ENCODE assay signal across 8 cellular contexts in genomic region chr5:147509710-147510651, GRCh38. TPM values are rescaled to one million over a fixed set of nuclear protein-coding genes. Genes with fewer than 3 reads are reported as not detected.
A peak's percentile ranks its signal among the peaks of the same experiment; 100 is the strongest.
DNase-seq lines count a peak whose midpoint lies in the region; ATAC-seq and TF ChIP-seq lines count a peak whose summit lies in the region.

TSS of gene DPYSL3 (minus strand) at chr5:147510068. CDS start at chr5:147509858, 210 bp downstream.

- H3K36me3 ChIP-seq in MG63: peaks cover 10% of the 10 kb centered on the region
- H3K36me3 ChIP-seq in neuronal stem cell (replicated peaks in 1 of 2; ENCODE audit: control insufficient read depth in 2 of 2, insufficient read depth in 2 of 2, low read length in 2 of 2): peaks cover 0 to 19% of the 10 kb centered on the region in 2 donors
- H3K36me3 ChIP-seq in Karpas-422 (ENCODE audit: insufficient read depth, low read length): no peaks in the 10 kb centered on the region

- H3K27ac Mint-ChIP-seq in activated T-helper 2 cell treated with anti-CD3 and anti-CD28 coated beads, Interferon-gamma antibody, Interleukin-2, Interleukin-4, amounts not matched to agents 10 μg/mL and 5 μg/mL and 100 μg/mL, durations not matched to agents 14 hours and 24 hours and 36 hours: no peak within 1 kb of the TSS
- peak within 1 kb of the TSS; percentile 53 for H3K27ac Mint-ChIP-seq in glutamatergic neuron (ENCODE audit: unreplicated experiment)
- H3K27ac Mint-ChIP-seq in effector memory CD8-positive, alpha-beta T cell: no peak within 1 kb of the TSS

- H3K27me3 Mint-ChIP-seq in activated T-helper 2 cell treated with anti-CD3 and anti-CD28 coated beads, Interferon-gamma antibody, Interleukin-2, Interleukin-4, amounts not matched to agents 10 μg/mL and 5 μg/mL and 100 μg/mL, durations not matched to agents 14 hours and 24 hours and 36 hours (ENCODE audit: low read depth): peaks cover 31% of the 10 kb centered on the region
- peaks cover 10% of the 10 kb centered on the region for H3K27me3 Mint-ChIP-seq in glutamatergic neuron (ENCODE audit: unreplicated experiment)
- peaks cover 42 to 65% of the 10 kb centered on the region in 2 donors for H3K27me3 Mint-ChIP-seq in effector memory CD8-positive, alpha-beta T cell

- H3K4ac ChIP-seq in neuronal stem cell (ENCODE audit: low read length): peak within 1 kb of the TSS; percentile 87

- peak within 1 kb of the TSS; percentile 81 for H2AK5ac ChIP-seq in neuronal stem cell (ENCODE audit: low read depth, low read length)

- no peaks in the 10 kb centered on the region for H4K20me1 ChIP-seq in Karpas-422 (ENCODE audit: insufficient read depth, low read depth, low read length)

- H3K4me3 ChIP-seq in MG63: peak within 1 kb of the TSS; percentile 77
- H3K4me3 ChIP-seq in neuronal stem cell (ENCODE audit: low read length in 2 of 2): peak within 1 kb of the TSS; percentile 89 to 96
- H3K4me3 ChIP-seq in Karpas-422 (ENCODE audit: low read length): no peak within 1 kb of the TSS

- H3K9ac ChIP-seq in neuronal stem cell (ENCODE audit: low read depth, low read length, poor library complexity) (peak within 1 kb of the TSS; percentile 100), Karpas-422 (ENCODE audit: low read length) (no peak within 1 kb of the TSS)

- no peak for TF ChIP-seq CTCF in glutamatergic neuron (IDR thresholded peaks at IDR 0.05; ENCODE audit: partially characterized antibody, unreplicated experiment)

- intact Hi-C loops in activated T-helper 2 cell treated with anti-CD3 and anti-CD28 coated beads, Interferon-gamma antibody, Interleukin-2, Interleukin-4, amounts not matched to agents 10 μg/mL and 5 μg/mL and 100 μg/mL, durations not matched to agents 14 hours and 24 hours and 36 hours (cut with micrococcal nuclease): no loop called here

- H3K18ac ChIP-seq in neuronal stem cell (ENCODE audit: low read length): peak within 1 kb of the TSS; percentile 100

- no CpG with 5 or more reads among the region's 66 CpGs for WGBS in neuronal stem cell (ENCODE audit: extremely low coverage in 2 of 2, insufficient read length in 2 of 2, insufficient replicate concordance in 1 of 2), 2 donors

- no peaks in the 10 kb centered on the region for H3K36me3 Mint-ChIP-seq in activated T-helper 2 cell treated with anti-CD3 and anti-CD28 coated beads, Interferon-gamma antibody, Interleukin-2, Interleukin-4, amounts not matched to agents 10 μg/mL and 5 μg/mL and 100 μg/mL, durations not matched to agents 14 hours and 24 hours and 36 hours (ENCODE audit: low read depth)
- peaks cover 4% of the 10 kb centered on the region for H3K36me3 Mint-ChIP-seq in glutamatergic neuron (ENCODE audit: unreplicated experiment)
- H3K36me3 Mint-ChIP-seq in effector memory CD8-positive, alpha-beta T cell (ENCODE audit: insufficient read depth): no peaks in the 10 kb centered on the region

- no peak for ATAC-seq in effector memory CD8-positive, alpha-beta T cell (replicated peaks)

- H3K4me1 Mint-ChIP-seq in activated T-helper 2 cell treated with anti-CD3 and anti-CD28 coated beads, Interferon-gamma antibody, Interleukin-2, Interleukin-4, amounts not matched to agents 10 μg/mL and 5 μg/mL and 100 μg/mL, durations not matched to agents 14 hours and 24 hours and 36 hours (ENCODE audit: low read depth): peaks cover 1% of the 10 kb centered on the region
- peaks cover 3% of the 10 kb centered on the region for H3K4me1 Mint-ChIP-seq in glutamatergic neuron (ENCODE audit: low read depth, unreplicated experiment)
- H3K4me1 Mint-ChIP-seq in effector memory CD8-positive, alpha-beta T cell (ENCODE audit: low read depth in 2 of 2): peaks cover 0 to 6% of the 10 kb centered on the region in 2 donors

- peak; percentile 82 for DNase-seq in GM03348 (ENCODE audit: low spot score)
- peak; percentile 91 for DNase-seq in MG63
- DNase-seq in activated T-helper 2 cell treated with anti-CD3 and anti-CD28 coated beads, Interferon-gamma antibody, Interleukin-2, Interleukin-4, amounts not matched to agents 10 μg/mL and 5 μg/mL and 100 μg/mL, durations not matched to agents 14 hours and 24 hours and 36 hours (ENCODE audit: low spot score): no peak
- DNase-seq in glutamatergic neuron: peak; percentile 84
- peak; percentile 68 for DNase-seq in neuronal stem cell (ENCODE audit: low spot score)
- DNase-seq in Karpas-422: no peak
- DNase-seq in effector memory CD8-positive, alpha-beta T cell: no peak
- no peak for DNase-seq in stimulated activated CD4-positive, alpha-beta T cell treated with anti-CD3 and anti-CD28 coated beads, Interleukin-1b, Interleukin-23, amount 100 ng/mL, for 48 hours

- H3K27ac ChIP-seq in neuronal stem cell (replicated peaks; ENCODE audit: low read length) (peak within 1 kb of the TSS; percentile 65), Karpas-422 (ENCODE audit: low read length) (no peak within 1 kb of the TSS)

- H4K91ac ChIP-seq in neuronal stem cell (ENCODE audit: low read depth, low read length, poor library complexity): no peak within 1 kb of the TSS

- peaks cover 2% of the 10 kb centered on the region; the same call in 1 of the 2 replicates for H3K9me3 ChIP-seq in MG63
- H3K9me3 ChIP-seq in neuronal stem cell (replicated peaks in 1 of 2; ENCODE audit: control insufficient read depth in 2 of 2, insufficient read depth in 1 of 2, low read depth in 1 of 2, low read length in 2 of 2): peaks cover 0 to 6% of the 10 kb centered on the region in 2 donors
- no peaks in the 10 kb centered on the region for H3K9me3 ChIP-seq in Karpas-422 (ENCODE audit: low read length)

- H3K4me2 ChIP-seq in neuronal stem cell (ENCODE audit: insufficient read depth, low read length, poor library complexity, severe bottlenecking) (peak within 1 kb of the TSS; percentile 79), Karpas-422 (ENCODE audit: low read depth, low read length, poor library complexity, severe bottlenecking) (no peak within 1 kb of the TSS)

- H2BK5ac ChIP-seq in neuronal stem cell (ENCODE audit: low read length): peak within 1 kb of the TSS; percentile 98

- H3K14ac ChIP-seq in neuronal stem cell (ENCODE audit: low read length): peak within 1 kb of the TSS; percentile 100

- H2AFZ ChIP-seq in neuronal stem cell (ENCODE audit: low read length): peak within 1 kb of the TSS; percentile 95
- H2AFZ ChIP-seq in Karpas-422 (ENCODE audit: low read length): no peak within 1 kb of the TSS

- H3K4me1 ChIP-seq in neuronal stem cell (ENCODE audit: control insufficient read depth in 2 of 2, insufficient read depth in 1 of 2, low read depth in 1 of 2, low read length in 2 of 2): peaks cover 4 to 11% of the 10 kb centered on the region in 2 donors
- H3K4me1 ChIP-seq in Karpas-422 (ENCODE audit: low read length): no peaks in the 10 kb centered on the region

- peak within 1 kb of the TSS; percentile 80 for H3K23ac ChIP-seq in neuronal stem cell (ENCODE audit: low read depth, low read length, poor library complexity)

- H3K79me1 ChIP-seq in neuronal stem cell (ENCODE audit: low read depth, low read length): peaks cover 3% of the 10 kb centered on the region

- no peaks in the 10 kb centered on the region for H3K9me2 ChIP-seq in Karpas-422 (replicated peaks; ENCODE audit: insufficient read depth, low read length)

- peak within 1 kb of the TSS; percentile 23 for H3K4me3 Mint-ChIP-seq in activated T-helper 2 cell treated with anti-CD3 and anti-CD28 coated beads, Interferon-gamma antibody, Interleukin-2, Interleukin-4, amounts not matched to agents 10 μg/mL and 5 μg/mL and 100 μg/mL, durations not matched to agents 14 hours and 24 hours and 36 hours (ENCODE audit: low read depth)
- H3K4me3 Mint-ChIP-seq in glutamatergic neuron (ENCODE audit: unreplicated experiment): peak within 1 kb of the TSS; percentile 97
- peak within 1 kb of the TSS in 1 of 2 donors; percentile 4 for H3K4me3 Mint-ChIP-seq in effector memory CD8-positive, alpha-beta T cell

- H3K9me3 Mint-ChIP-seq in activated T-helper 2 cell treated with anti-CD3 and anti-CD28 coated beads, Interferon-gamma antibody, Interleukin-2, Interleukin-4, amounts not matched to agents 10 μg/mL and 5 μg/mL and 100 μg/mL, durations not matched to agents 14 hours and 24 hours and 36 hours: no peaks in the 10 kb centered on the region
- peaks cover 5% of the 10 kb centered on the region for H3K9me3 Mint-ChIP-seq in glutamatergic neuron (ENCODE audit: unreplicated experiment)
- peaks cover 0 to 3% of the 10 kb centered on the region in 2 donors for H3K9me3 Mint-ChIP-seq in effector memory CD8-positive, alpha-beta T cell

- H3K27me3 ChIP-seq in MG63 (no peaks in the 10 kb centered on the region), neuronal stem cell (ENCODE audit: control insufficient read depth in 3 of 3, insufficient read depth in 3 of 3, low read depth in 1 of 3, low read length in 3 of 3) (no peaks in the 10 kb centered on the region), Karpas-422 (ENCODE audit: low read length) (no peaks in the 10 kb centered on the region)

- no peaks in the 10 kb centered on the region for H3K79me2 ChIP-seq in Karpas-422 (ENCODE audit: low read length)

- H4K8ac ChIP-seq in neuronal stem cell (ENCODE audit: low read depth, low read length): peak within 1 kb of the TSS; percentile 43

- peak within 1 kb of the TSS; percentile 83 for H2BK120ac ChIP-seq in neuronal stem cell (ENCODE audit: low read depth, low read length)

- H2BK15ac ChIP-seq in neuronal stem cell (ENCODE audit: low read length): peak within 1 kb of the TSS; percentile 97

- peak within 1 kb of the TSS; percentile 7 for H2BK12ac ChIP-seq in neuronal stem cell (ENCODE audit: low read length)

RNA-seq across cellular contexts. Expression of gene DPYSL3, which starts in this region (rescaled TPM):
- 84.1 and 90.7 TPM in 2 replicates for total RNA-seq in MG63 (2014; rRNA removed; shearing (Covaris generic); ENCODE audit: low replicate concordance)
- total RNA-seq in activated T-helper 2 cell treated with anti-CD3 and anti-CD28 coated beads, Interferon-gamma antibody, Interleukin-2, Interleukin-4, amounts not matched to agents 10 μg/mL and 5 μg/mL and 100 μg/mL, durations not matched to agents 14 hours and 24 hours and 36 hours: 0.48 and 0.89 TPM in 2 replicates
- 571 TPM for total RNA-seq in glutamatergic neuron (ENCODE audit: unreplicated experiment)
- polyA plus RNA-seq in neuronal stem cell (2013, experiment 1 of 2): 143 TPM
- 143 TPM for polyA plus RNA-seq in neuronal stem cell (2013, experiment 2 of 2)
- not detected in 2 replicates for total RNA-seq in Karpas-422 (2014; rRNA removed; shearing (Covaris generic); ENCODE audit: low replicate concordance)

Comparison
In these comparisons a context has a peak if more than half of its experiments do, and no peak if none do; other contexts are left out.
1. RNA of gene DPYSL3 (total RNA-seq): 571 TPM in glutamatergic neuron (single experiment) and 84.1 to 90.7 TPM in MG63; 0.48 to 0.89 TPM in activated T-helper 2 cell treated with anti-CD3 and anti-CD28 coated beads, Interferon-gamma antibody, Interleukin-2, Interleukin-4, amounts not matched to agents 10 μg/mL and 5 μg/mL and 100 μg/mL, durations not matched to agents 14 hours and 24 hours and 36 hours and not detected in Karpas-422; every median in the first group is over 10 times any median in the second.
2. DNase-seq: peak in GM03348 (single experiment), MG63 (single experiment), glutamatergic neuron (single experiment) and neuronal stem cell (single experiment); none in activated T-helper 2 cell treated with anti-CD3 and anti-CD28 coated beads, Interferon-gamma antibody, Interleukin-2, Interleukin-4, amounts not matched to agents 10 μg/mL and 5 μg/mL and 100 μg/mL, durations not matched to agents 14 hours and 24 hours and 36 hours (single experiment), Karpas-422 (single experiment), effector memory CD8-positive, alpha-beta T cell (0 of 3) and stimulated activated CD4-positive, alpha-beta T cell treated with anti-CD3 and anti-CD28 coated beads, Interleukin-1b, Interleukin-23, amount 100 ng/mL, for 48 hours (single experiment).